18 cellular contexts compared by ENCODE assay signal in the genomic region with DNA sequence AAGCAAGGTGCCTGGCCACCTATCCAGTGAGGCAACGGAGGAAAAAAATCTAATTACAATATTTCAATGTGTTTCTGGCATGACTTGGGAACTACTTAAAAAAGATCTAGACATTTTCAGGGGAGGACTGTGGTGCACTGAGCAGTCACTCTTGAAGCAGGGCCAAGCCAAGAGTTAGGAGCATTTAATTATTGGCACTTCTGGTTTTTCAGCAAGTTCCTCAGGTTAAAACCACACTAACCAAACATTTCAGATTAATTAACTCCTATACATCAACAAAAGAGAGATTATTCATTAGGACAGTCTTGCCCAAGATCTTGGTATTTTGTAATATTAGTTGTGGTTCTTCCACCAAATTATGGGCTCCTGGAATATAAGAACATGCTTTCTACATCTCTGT. TPM values are rescaled to one million over a fixed set of nuclear protein-coding genes. Genes with fewer than 3 reads are reported as not detected.
DNase-seq lines count a peak whose midpoint lies in the region; ATAC-seq and TF ChIP-seq lines count a peak whose summit lies in the region.
"Had no signal": no experiment of that assay in that cellular context is flagged by ENCODE, and none has a peak within 500 bp of the region (broad histone marks: within the 10 kb centered on the region; RNA-seq: fewer than 3 reads in every experiment).

No MANE protein-coding gene starts in this region.

- H3K27me3 ChIP-seq in left ventricle myocardium inferior (ENCODE audit: low read depth) = no peaks in the 10 kb centered on the region
- no peaks in the 10 kb centered on the region for H3K27me3 ChIP-seq in muscle layer of duodenum (ENCODE audit: low read depth, low read length)
- H3K27me3 ChIP-seq in Caco-2 (replicated peaks; ENCODE audit: control insufficient read depth, insufficient read depth, low read length) = no peaks in the 10 kb centered on the region
- H3K27me3 ChIP-seq: ascending aorta had no signal

- H3K27ac ChIP-seq in left ventricle myocardium inferior (replicated peaks) (peak overlapping the region; percentile 74), cingulate gyrus (ENCODE audit: low read depth, low read length) (peak overlapping the region; percentile 69), muscle layer of duodenum (ENCODE audit: low read length) (peak overlapping the region; percentile 83)
- H3K27ac ChIP-seq: epithelial cell of prostate had no signal

- DNase-seq in left ventricle myocardium inferior = no peak
- DNase-seq in left cardiac atrium = no peak
- DNase-seq in Caco-2 = no peak
- no peak for DNase-seq in GM10266 (ENCODE audit: extremely low spot score)
- no peak for DNase-seq in T-helper 1 cell
- DNase-seq: activated CD4-positive, CD25-positive, alpha-beta regulatory T cell; cortex of kidney; head of caudate nucleus; stimulated activated naive B cell treated with anti-CD40 and anti-IgM and Interleukin-4, amounts not matched to agents 10 μg/mL and 1 μg/mL and 100 μg/mL, for 72 hours had no signal

- peaks cover 17% of the 10 kb centered on the region for H3K36me3 Mint-ChIP-seq in Caco-2 (ENCODE audit: insufficient read depth, unreplicated experiment)
- H3K36me3 Mint-ChIP-seq: type B pancreatic cell had no signal

- intact Hi-C loops in left ventricle myocardium inferior (cut with micrococcal nuclease) (no loop called here), left cardiac atrium (cut with DNase I) (loop anchor here in 1 of 2 donors (10.0 kb wide), 1 partner anchor 91 kb away; no protein-coding TSS in a partner anchor), Caco-2 (cut with micrococcal nuclease; ENCODE audit: unreplicated experiment) (loop anchor here (10.0 kb wide), 1 partner anchor 91 kb away; no protein-coding TSS in a partner anchor)

- ATAC-seq in left cardiac atrium = no peak
- ATAC-seq in GM19397 (IDR thresholded peaks at IDR 0.05; ENCODE audit: unreplicated experiment) = no peak
- ATAC-seq: K562; stimulated activated naive B cell treated with anti-CD40 and anti-IgM and Interleukin-4, amounts not matched to agents 10 μg/mL and 1 μg/mL and 100 μg/mL, for 72 hours had no signal

- BruUV-seq in Caco-2 (replicated peaks; lab: Mats Ljungman, UMichigan) = no TSS peak

- peaks cover 29% of the 10 kb centered on the region for H3K4me1 ChIP-seq in left ventricle myocardium inferior
- H3K4me1 ChIP-seq in muscle layer of duodenum (ENCODE audit: control insufficient read depth in 1 of 2, insufficient read depth in 2 of 2, low read length in 2 of 2) = peaks cover 13 to 16% of the 10 kb centered on the region in 2 donors
- no peaks in the 10 kb centered on the region for H3K4me1 ChIP-seq in Caco-2

- no peaks in the 10 kb centered on the region for H3K9me3 Mint-ChIP-seq in Caco-2 (ENCODE audit: unreplicated experiment)
- H3K9me3 Mint-ChIP-seq: activated T-helper 2 cell treated with anti-CD3 and anti-CD28 coated beads, Interferon-gamma antibody, Interleukin-2, Interleukin-4, amounts not matched to agents 10 μg/mL and 5 μg/mL and 100 μg/mL, durations not matched to agents 14 hours and 24 hours and 36 hours; stimulated activated naive B cell treated with anti-CD40 and anti-IgM and Interleukin-4, amounts not matched to agents 10 μg/mL and 1 μg/mL and 100 μg/mL, for 72 hours; T-helper 1 cell treated with Interleukin-12 subunit alpha and Interleukin-12 subunit beta and Interleukin-4 antibody, amounts not matched to agents 30 μg/mL and 1 μg/mL, for 36 hours; type B pancreatic cell had no signal

- H3K9me3 ChIP-seq in left ventricle myocardium inferior (replicated peaks) = no peaks in the 10 kb centered on the region
- H3K9me3 ChIP-seq in muscle layer of duodenum (ENCODE audit: control insufficient read depth in 1 of 2, low read length in 2 of 2) = no peaks in the 10 kb centered on the region
- H3K9me3 ChIP-seq in Caco-2 = no peaks in the 10 kb centered on the region
- H3K9me3 ChIP-seq: ascending aorta had no signal

- H3K4me1 Mint-ChIP-seq in Caco-2 (ENCODE audit: low read depth, unreplicated experiment) = peaks cover 10% of the 10 kb centered on the region
- H3K4me1 Mint-ChIP-seq: stimulated activated naive B cell treated with anti-CD40 and anti-IgM and Interleukin-4, amounts not matched to agents 10 μg/mL and 1 μg/mL and 100 μg/mL, for 72 hours had no signal

- H3K4me3 ChIP-seq in left ventricle myocardium inferior (no peak overlapping the region), muscle layer of duodenum (ENCODE audit: low read depth in 1 of 2, low read length in 2 of 2) (no peak overlapping the region), Caco-2 (ENCODE audit: low read depth, low read length) (no peak overlapping the region)
- H3K4me3 ChIP-seq: ascending aorta, K562 had no signal

- H3K27me3 Mint-ChIP-seq in Caco-2 (ENCODE audit: insufficient read depth, unreplicated experiment) = no peaks in the 10 kb centered on the region
- H3K27me3 Mint-ChIP-seq: stimulated activated naive B cell treated with anti-CD40 and anti-IgM and Interleukin-4, amounts not matched to agents 10 μg/mL and 1 μg/mL and 100 μg/mL, for 72 hours; type B pancreatic cell had no signal

- CTCF ChIA-PET in Caco-2 (lab: Charles Lee) = no interaction called here

- no peaks in the 10 kb centered on the region for H3K36me3 ChIP-seq in left ventricle myocardium inferior
- H3K36me3 ChIP-seq in muscle layer of duodenum (ENCODE audit: control insufficient read depth in 1 of 2, insufficient read depth in 2 of 2, low read length in 2 of 2) = no peaks in the 10 kb centered on the region
- no peaks in the 10 kb centered on the region for H3K36me3 ChIP-seq in Caco-2 (ENCODE audit: control insufficient read depth, insufficient read depth, low read length)
- H3K36me3 ChIP-seq: ascending aorta had no signal

- POLR2A ChIA-PET in Caco-2 (lab: Charles Lee) = no interaction called here

- H3K4me3 Mint-ChIP-seq in Caco-2 (ENCODE audit: unreplicated experiment) = no peak overlapping the region
- H3K4me3 Mint-ChIP-seq: stimulated activated naive B cell treated with anti-CD40 and anti-IgM and Interleukin-4, amounts not matched to agents 10 μg/mL and 1 μg/mL and 100 μg/mL, for 72 hours; T-helper 1 cell treated with Interleukin-12 subunit alpha and Interleukin-12 subunit beta and Interleukin-4 antibody, amounts not matched to agents 30 μg/mL and 1 μg/mL, for 36 hours; type B pancreatic cell had no signal

- no peak overlapping the region for H3K27ac Mint-ChIP-seq in Caco-2 (ENCODE audit: unreplicated experiment)
- H3K27ac Mint-ChIP-seq: activated T-helper 2 cell treated with anti-CD3 and anti-CD28 coated beads, Interferon-gamma antibody, Interleukin-2, Interleukin-4, amounts not matched to agents 10 μg/mL and 5 μg/mL and 100 μg/mL, durations not matched to agents 14 hours and 24 hours and 36 hours; stimulated activated naive B cell treated with anti-CD40 and anti-IgM and Interleukin-4, amounts not matched to agents 10 μg/mL and 1 μg/mL and 100 μg/mL, for 72 hours; T-helper 1 cell treated with Interleukin-12 subunit alpha and Interleukin-12 subunit beta and Interleukin-4 antibody, amounts not matched to agents 30 μg/mL and 1 μg/mL, for 36 hours; type B pancreatic cell had no signal

- TF ChIP-seq CTCF in left ventricle myocardium inferior (IDR thresholded peaks at IDR 0.05; ENCODE audit: borderline replicate concordance) (no peak), Caco-2 (IDR thresholded peaks at IDR 0.05; ENCODE audit: insufficient read depth in 1 of 2, low read depth in 1 of 2, low read length in 1 of 2, severe bottlenecking in 1 of 2, unreplicated experiment in 1 of 2) (no peak), GM10266 (IDR thresholded peaks at IDR 0.05; ENCODE audit: control insufficient read depth, insufficient read depth, low read depth, missing control alignments) (no peak)

RNA-seq across cellular contexts. Expression of a gene that starts 25.6 kb away (rescaled TPM):
- total RNA-seq in left ventricle myocardium inferior = 9.2 TPM
- 10 to 100 TPM; 11.9 to 15.4 TPM for total RNA-seq in left cardiac atrium
- total RNA-seq in Caco-2 (2022) = 34.5 and 37.3 TPM in 2 replicates
